18 cellular contexts compared by ENCODE assay signal in genomic region chr2:67394734-67395133, GRCh38. TPM values are rescaled to one million over a fixed set of nuclear protein-coding genes. Genes with fewer than 3 reads are reported as not detected.
DNase-seq lines count a peak whose midpoint lies in the region; TF ChIP-seq lines count a peak whose summit lies in the region.
"Had no signal": no experiment of that assay in that cellular context is flagged by ENCODE, and none has a peak within 500 bp of the region (broad histone marks: within the 10 kb centered on the region; RNA-seq: fewer than 3 reads in every experiment).

No MANE protein-coding gene starts in this region.

- WGBS in adrenal gland, 4 donors: 62 to 86% (median 67%) methylated on average over 3 of the region's 3 CpGs

- no peaks in the 10 kb centered on the region for H3K9me3 ChIP-seq in adrenal gland (replicated peaks in 1 of 3)
- H3K9me3 ChIP-seq: psoas muscle, upper lobe of right lung had no signal

- intact Hi-C loops in adrenal gland (cut with DNase I): no loop called here

- no peaks in the 10 kb centered on the region for H3K9me3 Mint-ChIP-seq in endothelial cell (ENCODE audit: unreplicated experiment)
- no peaks in the 10 kb centered on the region for H3K9me3 Mint-ChIP-seq in activated naive CD4-positive, alpha-beta T cell treated with anti-CD3 and anti-CD28 coated beads, Interleukin-2, amount 10 ng/mL, durations not matched to agents 7 days and 5 days

- H3K36me3 Mint-ChIP-seq in endothelial cell (ENCODE audit: low read depth, unreplicated experiment): no peaks in the 10 kb centered on the region
- peaks cover 3% of the 10 kb centered on the region for H3K36me3 Mint-ChIP-seq in activated naive CD4-positive, alpha-beta T cell treated with anti-CD3 and anti-CD28 coated beads, Interleukin-2, amount 10 ng/mL, durations not matched to agents 7 days and 5 days

- peak; percentile 70 for DNase-seq in HCEC 1CT
- peak in 6 of 7 donors; percentile 39 to 63 (median 46) for DNase-seq in adrenal gland
- DNase-seq in fibroblast of the aortic adventitia (ENCODE audit: low read depth): peak; percentile 57
- DNase-seq in activated gamma-delta T cell treated with Interleukin-2 at 50 U/mL for 16 hours: no peak
- DNase-seq in endothelial cell (ENCODE audit: low spot score): no peak
- no peak for DNase-seq in activated naive CD4-positive, alpha-beta T cell treated with anti-CD3 and anti-CD28 coated beads, Interleukin-2, amount 10 ng/mL, durations not matched to agents 7 days and 5 days
- no peak for DNase-seq in NCI-H2196 treated with DMSO at 0.1 percent for 48 hours (lab: John Stamatoyannopoulos, UW; ENCODE audit: unreplicated experiment)
- DNase-seq: activated CD4-positive, alpha-beta T cell treated with anti-CD3 and anti-CD28 coated beads, Interleukin-2, amount 50 U/mL, for 1 hour; cerebellar nuclear complex; DMS79 treated with DMSO at 0.1 percent for 48 hours; foreskin melanocyte; NCI-H2171; psoas muscle; stimulated activated CD4-positive, alpha-beta T cell treated with anti-CD3 and anti-CD28 coated beads, Interleukin-1b, Interleukin-23, amount 100 ng/mL, for 48 hours; T-helper 17 cell; upper lobe of right lung had no signal

- no peaks in the 10 kb centered on the region for H3K27me3 ChIP-seq in adrenal gland
- H3K27me3 ChIP-seq: upper lobe of right lung had no signal

- no peak overlapping the region for H3K4me3 Mint-ChIP-seq in endothelial cell (ENCODE audit: unreplicated experiment)
- H3K4me3 Mint-ChIP-seq in activated naive CD4-positive, alpha-beta T cell treated with anti-CD3 and anti-CD28 coated beads, Interleukin-2, amount 10 ng/mL, durations not matched to agents 7 days and 5 days: no peak overlapping the region
- H3K4me3 Mint-ChIP-seq: T-helper 17 cell had no signal

- peaks cover 2% of the 10 kb centered on the region for H3K27me3 Mint-ChIP-seq in endothelial cell (ENCODE audit: unreplicated experiment)
- peaks cover 4% of the 10 kb centered on the region for H3K27me3 Mint-ChIP-seq in activated naive CD4-positive, alpha-beta T cell treated with anti-CD3 and anti-CD28 coated beads, Interleukin-2, amount 10 ng/mL, durations not matched to agents 7 days and 5 days
- H3K27me3 Mint-ChIP-seq: T-helper 17 cell had no signal

- TF ChIP-seq CTCF in 22Rv1 (IDR thresholded peaks at IDR 0.05) (no peak), adrenal gland (IDR thresholded peaks at IDR 0.05) (no peak), fibroblast of the aortic adventitia (IDR thresholded peaks at IDR 0.05; ENCODE audit: insufficient read depth, low read length) (no peak), endothelial cell (IDR thresholded peaks at IDR 0.05; ENCODE audit: unreplicated experiment) (no peak)

- H3K4me1 Mint-ChIP-seq in endothelial cell (ENCODE audit: unreplicated experiment): peaks cover 4% of the 10 kb centered on the region
- peaks cover 17% of the 10 kb centered on the region for H3K4me1 Mint-ChIP-seq in activated naive CD4-positive, alpha-beta T cell treated with anti-CD3 and anti-CD28 coated beads, Interleukin-2, amount 10 ng/mL, durations not matched to agents 7 days and 5 days

- H3K4me1 ChIP-seq in adrenal gland (replicated peaks in 1 of 2): peaks cover 16 to 32% of the 10 kb centered on the region in 2 donors
- H3K4me1 ChIP-seq: psoas muscle had no signal

- no peaks in the 10 kb centered on the region for H3K36me3 ChIP-seq in adrenal gland (replicated peaks in 1 of 2)
- H3K36me3 ChIP-seq: upper lobe of right lung had no signal

- no peak for TF ChIP-seq POLR2A in adrenal gland (IDR thresholded peaks at IDR 0.05)

- H3K27ac Mint-ChIP-seq in endothelial cell (ENCODE audit: unreplicated experiment): no peak overlapping the region
- no peak overlapping the region for H3K27ac Mint-ChIP-seq in activated naive CD4-positive, alpha-beta T cell treated with anti-CD3 and anti-CD28 coated beads, Interleukin-2, amount 10 ng/mL, durations not matched to agents 7 days and 5 days
- H3K27ac Mint-ChIP-seq: T-helper 17 cell had no signal

- H3K4me3 ChIP-seq in adrenal gland: no peak overlapping the region
- H3K4me3 ChIP-seq in fibroblast of the aortic adventitia (ENCODE audit: low read depth, low read length): no peak overlapping the region
- H3K4me3 ChIP-seq: psoas muscle, upper lobe of right lung had no signal

- CTCF ChIA-PET in activated naive CD4-positive, alpha-beta T cell treated with anti-CD3 and anti-CD28 coated beads, Interleukin-2, amount 10 ng/mL, durations not matched to agents 7 days and 5 days (lab: Charles Lee): no interaction called here

- H3K27ac ChIP-seq in 22Rv1 (0 out of 2 replicates have a peak overlapping the region, but pooled peaks have one; percentile 11), adrenal gland (peak overlapping the region in 4 of 5 donors; percentile 46 to 73 (median 54))
- H3K27ac ChIP-seq: HL-60, psoas muscle, upper lobe of right lung had no signal

RNA-seq across cellular contexts. Expression of gene ETAA1, which starts 2.4 kb away (rescaled TPM):
- total RNA-seq in adrenal gland (10 to 100 TPM in 7 of 8 donors, 1 to 10 TPM in 1; 7.9 to 54.7 (median 24.1) TPM), fibroblast of the aortic adventitia (ENCODE audit: low replicate concordance) (20.0 and 27.6 TPM in 2 replicates), endothelial cell (ENCODE audit: unreplicated experiment) (12.6 TPM)
- 10 to 100 TPM; 15.6 to 25.9 (median 19.7) TPM for polyA plus RNA-seq in adrenal gland

Comparison
In these comparisons a context has a peak if more than half of its experiments do, and no peak if none do; other contexts are left out.
1. DNase-seq: peak in HCEC 1CT (single experiment), adrenal gland (6 of 7) and fibroblast of the aortic adventitia (single experiment); none in activated gamma-delta T cell treated with Interleukin-2 at 50 U/mL for 16 hours (single experiment), endothelial cell (single experiment), activated naive CD4-positive, alpha-beta T cell treated with anti-CD3 and anti-CD28 coated beads, Interleukin-2, amount 10 ng/mL, durations not matched to agents 7 days and 5 days (single experiment) and NCI-H2196 treated with DMSO at 0.1 percent for 48 hours (single experiment).